In the genomic region with DNA sequence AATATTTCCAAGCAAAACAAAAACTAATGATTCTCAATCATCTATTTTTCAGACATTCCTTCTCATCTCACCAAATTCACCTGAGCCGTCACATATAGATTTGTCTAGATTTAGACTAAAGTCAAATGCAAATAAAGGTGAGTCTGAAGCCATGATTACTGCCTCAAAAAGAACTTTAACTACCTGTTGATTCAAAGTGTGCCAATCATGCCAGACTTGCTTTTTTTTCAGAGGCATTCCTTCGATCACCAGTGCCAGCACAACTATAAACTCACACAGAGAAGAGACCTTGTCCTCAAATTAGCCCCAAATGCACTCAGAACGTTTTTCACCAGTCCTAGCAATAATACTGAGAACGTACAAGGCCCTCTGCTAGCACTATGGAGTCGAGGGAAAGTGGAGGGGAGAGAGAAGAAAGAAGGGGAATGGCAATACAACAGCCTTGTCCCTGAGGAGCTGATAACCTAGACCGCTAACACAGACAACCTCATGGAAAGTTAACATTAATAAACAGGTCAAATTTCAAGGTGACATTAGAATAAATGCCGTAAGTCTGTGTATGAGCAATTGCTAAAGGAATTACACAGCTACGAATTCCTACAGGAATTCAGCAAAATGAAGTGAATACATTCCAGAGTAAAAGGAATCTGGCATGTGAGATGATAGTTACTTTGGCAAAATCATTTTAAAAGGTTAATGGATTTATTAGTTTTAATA, we compare ENCODE assay signal across 16 cellular contexts.
DNase-seq lines count a peak whose midpoint lies in the region; ATAC-seq, FAIRE-seq and TF ChIP-seq lines count a peak whose summit lies in the region.
"Had no signal": no experiment of that assay in that cellular context is flagged by ENCODE, and none has a peak within 500 bp of the region (broad histone marks: within the 10 kb centered on the region; RNA-seq: fewer than 3 reads in every experiment).

No MANE protein-coding gene starts in this region.

- dilution Hi-C loops in IMR-90 (cut with HindIII; ENCODE audit: low sequenced_read_pairs, unreplicated experiment), result no loop called here

- H3K9me1 ChIP-seq in IMR-90 (ENCODE audit: insufficient read depth, low read length) (peaks cover 15% of the 10 kb centered on the region), K562 (ENCODE audit: control insufficient read depth, insufficient read depth, low read length) (no peaks in the 10 kb centered on the region)

- no peak for TF ChIP-seq RAD21 in IMR-90 (IDR thresholded peaks at IDR 0.05; ENCODE audit: low read length)
- TF ChIP-seq RAD21 in K562 (CRISPR knock-in tag; conservative IDR thresholded peaks at IDR 0.05 in 1 of 2, IDR thresholded peaks at IDR 0.05 in 1 of 2), result no peak

- H3K56ac ChIP-seq in IMR-90 (ENCODE audit: extremely low read depth, insufficient read depth, low read length), result no peak overlapping the region

- H3K4me3 ChIP-seq in IMR-90 (ENCODE audit: insufficient read depth, low read depth, low read length) (no peak overlapping the region), K562 (no peak overlapping the region), mesenchymal stem cell (ENCODE audit: insufficient read depth in 1 of 2, low read depth in 1 of 2, low read length in 2 of 2) (peak overlapping the region in 1 of 2 experiments; percentile 64), subcutaneous abdominal adipose tissue (ENCODE audit: low read depth in 1 of 5, low read length in 5 of 5) (peak overlapping the region in 2 of 5 donors; percentile 15 to 33)
- H3K4me3 ChIP-seq: BLaER1 had no signal

- H3K4ac ChIP-seq in IMR-90 (ENCODE audit: low read depth, low read length) (peak overlapping the region; percentile 29; the same call in 1 of the 2 replicates), mesenchymal stem cell (ENCODE audit: low read depth in 1 of 2, low read length in 2 of 2) (no peak overlapping the region)

- no peak for FAIRE-seq in K562 (lab: Jason Lieb, UNC)
- FAIRE-seq: bronchial epithelial cell had no signal

- H2AK9ac ChIP-seq in IMR-90 (replicated peaks; ENCODE audit: low read depth, low read length, poor library complexity), result no peak overlapping the region

- H2BK120ac ChIP-seq in IMR-90 (ENCODE audit: low read depth, low read length) (peak overlapping the region; percentile 54), mesenchymal stem cell (ENCODE audit: low read depth, low read length) (no peak overlapping the region)

- H2AFZ ChIP-seq in IMR-90 (replicated peaks; ENCODE audit: low read length, poor library complexity), result no peak overlapping the region
- no peak overlapping the region; the same call in 1 of the 2 replicates for H2AFZ ChIP-seq in K562 (ENCODE audit: low read depth, low read length)
- no peak overlapping the region for H2AFZ ChIP-seq in mesenchymal stem cell (ENCODE audit: low read depth, low read length)

- no TSS peak for BruUV-seq in IMR-90 (replicated peaks; lab: Mats Ljungman, UMichigan)
- BruUV-seq in K562 (replicated peaks; lab: Mats Ljungman, UMichigan), result no TSS peak

- peaks cover 27% of the 10 kb centered on the region for H3K4me1 ChIP-seq in IMR-90 (ENCODE audit: control insufficient read depth, insufficient read depth, low read length)
- peaks cover 0 to 9% of the 10 kb centered on the region in 2 experiments; a peak in 3 of 5 replicates for H3K4me1 ChIP-seq in K562 (replicated peaks in 1 of 2; ENCODE audit: control insufficient read depth in 2 of 2, insufficient read depth in 2 of 2, low read length in 2 of 2)
- no peaks in the 10 kb centered on the region for H3K4me1 ChIP-seq in mesenchymal stem cell (ENCODE audit: control insufficient read depth, insufficient read depth, low read depth, low read length)
- H3K4me1 ChIP-seq in subcutaneous abdominal adipose tissue (ENCODE audit: control insufficient read depth in 5 of 5, insufficient read depth in 5 of 5, low read length in 5 of 5), result peaks cover 5 to 60% (median 57%) of the 10 kb centered on the region in 5 donors

- H4K91ac ChIP-seq in IMR-90 (ENCODE audit: insufficient read depth, low read depth, low read length), result peak overlapping the region; percentile 14; the same call in 1 of the 2 replicates
- no peak overlapping the region for H4K91ac ChIP-seq in mesenchymal stem cell (ENCODE audit: low read length)

- H3K23ac ChIP-seq in IMR-90 (ENCODE audit: low read depth, low read length), result peak overlapping the region; percentile 86; the same call in 1 of the 2 replicates
- H3K23ac ChIP-seq in mesenchymal stem cell (ENCODE audit: low read length in 2 of 2), result no peak overlapping the region

- TF ChIP-seq POLR2A in IMR-90 (IDR thresholded peaks at IDR 0.05; ENCODE audit: low read depth, low read length), result no peak
- TF ChIP-seq POLR2A in K562 (conservative IDR thresholded peaks at IDR 0.05), result no peak

- intact Hi-C loops in IMR-90 (cut with micrococcal nuclease) (loop anchor here (2.0 kb wide), 1 partner anchor 63 kb away; no protein-coding TSS in a partner anchor), K562 (cut with micrococcal nuclease) (no loop called here)

- peak overlapping the region; percentile 75 for H4K5ac ChIP-seq in IMR-90 (ENCODE audit: low read depth, low read length)

- peak overlapping the region in 1 of 2 experiments; percentile 66; a peak in 2 of 4 replicates for H4K8ac ChIP-seq in IMR-90 (ENCODE audit: low read depth in 2 of 2, low read length in 2 of 2)
- H4K8ac ChIP-seq in mesenchymal stem cell (ENCODE audit: low read length), result no peak overlapping the region

- peaks cover 54% of the 10 kb centered on the region for H3K79me2 ChIP-seq in K562 (ENCODE audit: control insufficient read depth, insufficient read depth, low read length)

- H3K9ac ChIP-seq in IMR-90 (ENCODE audit: low read depth, low read length) (peak overlapping the region; percentile 56; the same call in 1 of the 2 replicates), K562 (ENCODE audit: insufficient read depth in 1 of 2, low read depth in 2 of 2, low read length in 2 of 2) (peak overlapping the region in 1 of 2 experiments; percentile 17; a peak in 1 of 4 replicates), mesenchymal stem cell (ENCODE audit: low read length) (peak overlapping the region; percentile 64), subcutaneous abdominal adipose tissue (ENCODE audit: low read length in 5 of 5) (peak overlapping the region in 1 of 5 donors; percentile 33)
- H3K9ac ChIP-seq: BLaER1 had no signal

- peak; percentile 44 for DNase-seq in IMR-90
- DNase-seq in K562 (ENCODE audit: extremely low read depth in 1 of 4, low spot score in 3 of 4), result no peak
- no peak for DNase-seq in mesenchymal stem cell
- no peak for DNase-seq in T-helper 2 cell
- DNase-seq: activated CD4-positive, alpha-beta T cell treated with anti-CD3 and anti-CD28 coated beads for 4 hours; activated naive CD4-positive, alpha-beta T cell treated with Interleukin-2 at 50 U/mL for 16 hours; effector memory CD4-positive, alpha-beta T cell; naive thymus-derived CD4-positive, alpha-beta T cell; NCI-H2081; NCI-H524; stimulated activated CD4-positive, alpha-beta T cell treated with anti-CD3 and anti-CD28 coated beads, Interleukin-2, amount 100 ng/mL, for 24 hours had no signal

- no peaks in the 10 kb centered on the region for H3K27me3 ChIP-seq in IMR-90 (ENCODE audit: control insufficient read depth, insufficient read depth, low read length)
- no peaks in the 10 kb centered on the region for H3K27me3 ChIP-seq in K562 (ENCODE audit: control insufficient read depth in 2 of 2, insufficient read depth in 2 of 2, low read length in 2 of 2)
- no peaks in the 10 kb centered on the region for H3K27me3 ChIP-seq in mesenchymal stem cell (ENCODE audit: control insufficient read depth in 1 of 2, insufficient read depth in 1 of 2, low read length in 2 of 2)
- H3K27me3 ChIP-seq in subcutaneous abdominal adipose tissue (ENCODE audit: control insufficient read depth in 5 of 5, insufficient read depth in 4 of 5, low read length in 5 of 5), result no peaks in the 10 kb centered on the region
- H3K27me3 ChIP-seq: BLaER1 had no signal

- ATAC-seq in IMR-90 (ENCODE audit: low read depth) (peak; percentile 59), K562 (0 out of 3 replicates have a peak, but pooled peaks have one; percentile 11), HG03469 (IDR thresholded peaks at IDR 0.05; ENCODE audit: unreplicated experiment) (no peak), GM18909 (IDR thresholded peaks at IDR 0.05; ENCODE audit: poor library complexity, unreplicated experiment) (no peak)
- ATAC-seq: naive thymus-derived CD4-positive, alpha-beta T cell had no signal

- H3K14ac ChIP-seq in IMR-90 (replicated peaks; ENCODE audit: low read depth, low read length) (peak overlapping the region; percentile 87; the same call in 1 of the 2 replicates), mesenchymal stem cell (ENCODE audit: low read length in 2 of 2) (no peak overlapping the region)

- in situ Hi-C loops in IMR-90 (cut with MboI; ENCODE audit: low sequenced_read_pairs), result no loop called here
- in situ Hi-C loops in K562 (cut with MboI), result no loop called here

- peak overlapping the region; percentile 8; the same call in 1 of the 3 replicates for H2BK15ac ChIP-seq in IMR-90 (ENCODE audit: low read depth, low read length)
- no peak overlapping the region for H2BK15ac ChIP-seq in mesenchymal stem cell (ENCODE audit: low read depth, poor library complexity, severe bottlenecking)

- no CpG with 5 or more reads among the region's 8 CpGs for WGBS in IMR-90 (ENCODE audit: extremely low coverage in 2 of 2, insufficient read length in 1 of 2), 2 experiments
- WGBS in K562 (ENCODE audit: insufficient coverage, low coverage, missing lambda C conversion rate), result 14% methylated on average over 8 of the region's 8 CpGs
- WGBS in mesenchymal stem cell, result 84% methylated on average over 6 of the region's 8 CpGs

- H2AK5ac ChIP-seq in IMR-90 (ENCODE audit: low read depth, low read length) (peak overlapping the region; percentile 24), mesenchymal stem cell (ENCODE audit: low read length, severe bottlenecking) (no peak overlapping the region)

- H3K18ac ChIP-seq in IMR-90 (ENCODE audit: low read depth, low read length), result peak overlapping the region; percentile 57
- H3K18ac ChIP-seq in mesenchymal stem cell (ENCODE audit: low read depth in 1 of 2, low read length in 2 of 2), result no peak overlapping the region

- H3K79me1 ChIP-seq in IMR-90 (ENCODE audit: low read depth in 1 of 2, low read length in 2 of 2) (peaks cover 45 to 73% of the 10 kb centered on the region in 2 experiments), mesenchymal stem cell (replicated peaks; ENCODE audit: low read length, poor library complexity, severe bottlenecking) (peaks cover 26% of the 10 kb centered on the region)

- H3K36me3 ChIP-seq in IMR-90 (ENCODE audit: control insufficient read depth, insufficient read depth, low read length), result no peaks in the 10 kb centered on the region; the same call in 1 of the 2 replicates
- H3K36me3 ChIP-seq in K562 (ENCODE audit: control insufficient read depth, insufficient read depth, low read length), result no peaks in the 10 kb centered on the region
- H3K36me3 ChIP-seq in mesenchymal stem cell (ENCODE audit: control insufficient read depth in 1 of 2, insufficient read depth in 2 of 2, low read depth in 1 of 2, low read length in 2 of 2), result no peaks in the 10 kb centered on the region
- H3K36me3 ChIP-seq in subcutaneous abdominal adipose tissue (ENCODE audit: control insufficient read depth in 5 of 5, insufficient read depth in 5 of 5, low read length in 5 of 5), result no peaks in the 10 kb centered on the region

- H2BK12ac ChIP-seq in mesenchymal stem cell (ENCODE audit: low read length in 2 of 2), result no peak overlapping the region

- H4K20me1 ChIP-seq in IMR-90 (ENCODE audit: insufficient read depth, low read length), result peaks cover 36% of the 10 kb centered on the region
- no peaks in the 10 kb centered on the region for H4K20me1 ChIP-seq in K562 (replicated peaks; ENCODE audit: control insufficient read depth, insufficient read depth, low read length)

- no peak for TF ChIP-seq EP300 in K562 (IDR thresholded peaks at IDR 0.05; ENCODE audit: low read length)

- H2BK5ac ChIP-seq in IMR-90 (ENCODE audit: low read depth, low read length, poor library complexity, severe bottlenecking) (peak overlapping the region; percentile 60), mesenchymal stem cell (ENCODE audit: low read depth, low read length, poor library complexity, severe bottlenecking) (no peak overlapping the region)

- H3K4me2 ChIP-seq in IMR-90 (ENCODE audit: low read depth, low read length) (peak overlapping the region; percentile 55), K562 (ENCODE audit: insufficient read depth, low read length) (no peak overlapping the region; the same call in 1 of the 2 replicates), mesenchymal stem cell (ENCODE audit: low read length, poor library complexity, severe bottlenecking) (no peak overlapping the region)
- H3K4me2 ChIP-seq: BLaER1 had no signal

- H2BK20ac ChIP-seq in IMR-90 (ENCODE audit: low read depth, low read length), result peak overlapping the region; percentile 53

- CTCF ChIA-PET in IMR-90 (lab: Yijun Ruan, JAX) (no interaction called here), K562 (lab: Yijun Ruan, JAX; ENCODE audit: low intra/inter-chr PET ratio) (no interaction called here)

- TF ChIP-seq CTCF in IMR-90 (conservative IDR thresholded peaks at IDR 0.05; ENCODE audit: low read depth, low read length) (no peak), K562 (IDR thresholded peaks at IDR 0.05 in 2 of 3, conservative IDR thresholded peaks at IDR 0.05 in 1 of 3; ENCODE audit: insufficient read depth in 2 of 3, low read depth in 1 of 3, low read length in 3 of 3) (no peak)

- H3K9me3 ChIP-seq in IMR-90 (ENCODE audit: control insufficient read depth, insufficient read depth, low read length) (peaks cover 2% of the 10 kb centered on the region; the same call in 1 of the 2 replicates), K562 (replicated peaks; ENCODE audit: control insufficient read depth, insufficient read depth, low read depth, low read length) (0 out of 2 replicates have a peak, but pooled peaks cover 1% of the 10 kb centered on the region), mesenchymal stem cell (ENCODE audit: control insufficient read depth, low read length) (peaks cover 5% of the 10 kb centered on the region), subcutaneous abdominal adipose tissue (ENCODE audit: control insufficient read depth in 5 of 5, low read length in 5 of 5) (peaks cover 0 to 4% (median 0%) of the 10 kb centered on the region in 5 donors)

- POLR2A ChIA-PET in IMR-90 (lab: Charles Lee; ENCODE audit: unreplicated experiment), result no interaction called here
- POLR2A ChIA-PET in K562 (lab: Yijun Ruan, JAX), result no interaction called here

- H3K27ac ChIP-seq in IMR-90 (ENCODE audit: insufficient read depth, low read length) (peak overlapping the region; percentile 66; the same call in 1 of the 2 replicates), K562 (ENCODE audit: extremely low read depth, low read depth, low read length) (no peak overlapping the region), mesenchymal stem cell (ENCODE audit: low read length, poor library complexity, severe bottlenecking) (no peak overlapping the region), subcutaneous abdominal adipose tissue (ENCODE audit: low read depth, low read length) (peak overlapping the region; percentile 64)
- H3K27ac ChIP-seq: BLaER1 had no signal

Comparison
In these comparisons a context has a peak if more than half of its experiments do, and no peak if none do; other contexts are left out.
1. ATAC-seq: peak in IMR-90 (single experiment) and K562 (single experiment); none in HG03469 (single experiment) and GM18909 (single experiment).
2. H3K27ac ChIP-seq: peak in IMR-90 (single experiment) and subcutaneous abdominal adipose tissue (single experiment); none in K562 (single experiment) and mesenchymal stem cell (single experiment).